Comparison of ENCODE assay signal across 15 cellular contexts in genomic region chr1:9850442-9851162, GRCh38. TPM values are rescaled to one million over a fixed set of nuclear protein-coding genes. Genes with fewer than 3 reads are reported as not detected.
DNase-seq lines count a peak whose midpoint lies in the region; ATAC-seq and TF ChIP-seq lines count a peak whose summit lies in the region.
"Had no signal": no experiment of that assay in that cellular context is flagged by ENCODE, and none has a peak within 500 bp of the region (broad histone marks: within the 10 kb centered on the region; RNA-seq: fewer than 3 reads in every experiment).

No MANE protein-coding gene starts in this region.

- H3K9me2 ChIP-seq in OCI-LY1 (ENCODE audit: low read depth, low read length): no peaks in the 10 kb centered on the region

- no peak overlapping the region for H2AFZ ChIP-seq in OCI-LY1 (ENCODE audit: low read length)

- H3K9me3 ChIP-seq in OCI-LY1 (ENCODE audit: low read length) (peaks cover 13% of the 10 kb centered on the region), spleen (peaks cover 0 to 13% (median 10%) of the 10 kb centered on the region in 8 donors)
- H3K9me3 ChIP-seq: prostate gland had no signal

- peaks cover 15% of the 10 kb centered on the region for H3F3A ChIP-seq in OCI-LY1 (ENCODE audit: insufficient read depth, low read length)

- 32 to 60% (median 39%) methylated on average over 15 to 18 of the region's 18 CpGs for WGBS in spleen, 5 donors

- TF ChIP-seq CTCF in OCI-LY1 (IDR thresholded peaks at IDR 0.05; ENCODE audit: low read length) (no peak), spleen (IDR thresholded peaks at IDR 0.05 in 8 of 11, conservative IDR thresholded peaks at IDR 0.05 in 3 of 11) (no peak)

- H3K4me3 Mint-ChIP-seq in activated T-cell treated with anti-CD3 and anti-CD28 coated beads, Interleukin-2, amount 50 U/mL, for 4 hours: peak overlapping the region; percentile 68

- intact Hi-C loops in spleen (cut with DNase I; ENCODE audit: low total_unique reads): no loop called here

- H3K9ac ChIP-seq in OCI-LY1 (ENCODE audit: low read length): peak overlapping the region; percentile 90

- peaks cover 6% of the 10 kb centered on the region for H3K36me3 Mint-ChIP-seq in activated T-cell treated with anti-CD3 and anti-CD28 coated beads, Interleukin-2, amount 50 U/mL, for 4 hours (ENCODE audit: insufficient read depth)

- peak; percentile 46 to 66 for ATAC-seq in activated T-cell treated with anti-CD3 and anti-CD28 coated beads, Interleukin-2, amount 50 U/mL, for 4 hours
- ATAC-seq in HG03095 (IDR thresholded peaks at IDR 0.05; ENCODE audit: unreplicated experiment): no peak

- H3K27me3 Mint-ChIP-seq in activated T-cell treated with anti-CD3 and anti-CD28 coated beads, Interleukin-2, amount 50 U/mL, for 4 hours (ENCODE audit: low read depth): no peaks in the 10 kb centered on the region

- peaks cover 1% of the 10 kb centered on the region for H3K4me1 Mint-ChIP-seq in activated T-cell treated with anti-CD3 and anti-CD28 coated beads, Interleukin-2, amount 50 U/mL, for 4 hours (ENCODE audit: low read depth)

- H3K4me2 ChIP-seq in OCI-LY1 (ENCODE audit: low read length): peak overlapping the region; percentile 81

- no peak for DNase-seq in activated T-cell treated with anti-CD3 and anti-CD28 coated beads, Interleukin-2, amount 50 U/mL, for 4 hours
- no peak for DNase-seq in activated T-cell treated with anti-CD3 and anti-CD28 coated beads, Interleukin-2, amount 50 U/mL, for 48 hours
- DNase-seq in cerebellar cortex (ENCODE audit: low spot score): peak; percentile 43
- no peak for DNase-seq in spleen
- no peak for DNase-seq in AG20443 (ENCODE audit: low spot score)
- no peak for DNase-seq in superior temporal gyrus (ENCODE audit: extremely low spot score)
- DNase-seq: activated CD8-positive, alpha-beta memory T cell treated with anti-CD3 and anti-CD28 coated beads, Interleukin-2, amount 50 U/mL, for 4 hours; MG63; mucosa of descending colon; NCI-H2227 treated with DMSO at 0.1 percent for 48 hours; stimulated activated CD4-positive, alpha-beta T cell treated with anti-CD3 and anti-CD28 coated beads, Interleukin-1b, Interleukin-23, amount 100 ng/mL, for 48 hours; T-helper 9 cell had no signal

- H3K27me3 ChIP-seq in OCI-LY1 (ENCODE audit: insufficient read depth, low read length): no peaks in the 10 kb centered on the region
- no peaks in the 10 kb centered on the region for H3K27me3 ChIP-seq in spleen (replicated peaks in 1 of 7)
- H3K27me3 ChIP-seq: MG63 had no signal

- H3K27ac ChIP-seq in OCI-LY1 (ENCODE audit: low read depth, low read length, poor library complexity, severe bottlenecking) (peak overlapping the region; percentile 100), spleen (peak overlapping the region in 5 of 8 donors; percentile 61 to 80 (median 74))
- H3K27ac ChIP-seq: prostate gland had no signal

- no peaks in the 10 kb centered on the region for H4K20me1 ChIP-seq in OCI-LY1 (ENCODE audit: insufficient read depth, low read length)

- H3K4me3 ChIP-seq in OCI-LY1 (ENCODE audit: low read depth, low read length, poor library complexity, severe bottlenecking) (peak overlapping the region; percentile 70), spleen (peak overlapping the region in 6 of 8 donors; percentile 26 to 65 (median 30))
- H3K4me3 ChIP-seq: MG63, mucosa of descending colon, prostate gland had no signal

- H3K36me3 ChIP-seq in OCI-LY1 (ENCODE audit: insufficient read depth, low read length) (peaks cover 42% of the 10 kb centered on the region), spleen (peaks cover 0 to 27% (median 0%) of the 10 kb centered on the region in 6 donors)
- H3K36me3 ChIP-seq: prostate gland had no signal

- H3K79me2 ChIP-seq in OCI-LY1 (ENCODE audit: insufficient read depth, low read length): peaks cover 14% of the 10 kb centered on the region

- H3K4me1 ChIP-seq in OCI-LY1 (ENCODE audit: insufficient read depth, low read length, severe bottlenecking) (peaks cover 66% of the 10 kb centered on the region), spleen (peaks cover 2 to 31% (median 15%) of the 10 kb centered on the region in 6 donors)
- H3K4me1 ChIP-seq: prostate gland had no signal

- peaks cover 6% of the 10 kb centered on the region for H3K9me3 Mint-ChIP-seq in activated T-cell treated with anti-CD3 and anti-CD28 coated beads, Interleukin-2, amount 50 U/mL, for 4 hours

- no peak for TF ChIP-seq POLR2A in spleen (IDR thresholded peaks at IDR 0.05)

RNA-seq across cellular contexts. Expression of gene CLSTN1, which starts 26.8 kb away (rescaled TPM):
- total RNA-seq in activated T-cell treated with anti-CD3 and anti-CD28 coated beads, Interleukin-2, amount 50 U/mL, for 4 hours: 10 to 100 TPM; 34.4 to 38.5 (median 34.6) TPM
- total RNA-seq in spleen: 10 to 100 TPM; 55.9 to 70.7 (median 62.5) TPM
- 10 to 100 TPM; 28.8 to 36.4 (median 30.3) TPM for polyA plus RNA-seq in spleen

RNA-seq across cellular contexts. Expression of gene CTNNBIP1, which starts 59.5 kb away (rescaled TPM):
- total RNA-seq in activated T-cell treated with anti-CD3 and anti-CD28 coated beads, Interleukin-2, amount 50 U/mL, for 4 hours: 1 to 10 TPM; 4.2 to 5.2 (median 4.7) TPM
- total RNA-seq in spleen: 10 to 100 TPM in 6 of 7 donors, 1 to 10 TPM in 1; 9.2 to 17.5 (median 13.6) TPM
- polyA plus RNA-seq in spleen: 1 to 10 TPM; 7.3 to 8.6 (median 7.8) TPM
